Comparison of ENCODE assay signal across 11 cellular contexts in genomic region chr1:2271841-2272655, GRCh38. TPM values are rescaled to one million over a fixed set of nuclear protein-coding genes. Genes with fewer than 3 reads are reported as not detected.
A peak's percentile ranks its signal among the peaks of the same experiment; 100 is the strongest.
DNase-seq lines count a peak whose midpoint lies in the region; ATAC-seq and TF ChIP-seq lines count a peak whose summit lies in the region.
"Had no signal": no experiment of that assay in that cellular context is flagged by ENCODE, and none has a peak within 500 bp of the region (broad histone marks: within the 10 kb centered on the region; RNA-seq: fewer than 3 reads in every experiment).

No MANE protein-coding gene starts in this region.

- H3K4me1 ChIP-seq in lower lobe of right lung (peaks cover 95% of the 10 kb centered on the region), stomach (peaks cover 95 to 100% (median 99%) of the 10 kb centered on the region in 4 donors)

- peak overlapping the region; percentile 12 to 77 for H3K27ac ChIP-seq in coronary artery
- peak overlapping the region; percentile 41 for H3K27ac ChIP-seq in lower lobe of right lung
- peak overlapping the region in 4 of 5 donors; percentile 0 to 75 (median 36) for H3K27ac ChIP-seq in stomach

- no peaks in the 10 kb centered on the region for H3K9me3 Mint-ChIP-seq in stimulated activated naive CD8-positive, alpha-beta T cell treated with anti-CD3 and anti-CD28 coated beads, Interleukin-15, amount 100 ng/mL, for 72 hours
- H3K9me3 Mint-ChIP-seq: activated naive CD8-positive, alpha-beta T cell treated with anti-CD3 and anti-CD28 coated beads for 36 hours had no signal

- H3K9me3 ChIP-seq in lower lobe of right lung (no peaks in the 10 kb centered on the region), stomach (no peaks in the 10 kb centered on the region)

- TF ChIP-seq POLR2A in stomach (IDR thresholded peaks at IDR 0.05): no peak

- DNase-seq in HuH-7 (ENCODE audit: low spot score) (peak; percentile 75), coronary artery (ENCODE audit: low spot score) (no peak), lower lobe of right lung (no peak), stomach (no peak), omental fat pad (ENCODE audit: low spot score) (no peak), ureter (ENCODE audit: low spot score) (no peak)
- DNase-seq in activated CD4-positive, alpha-beta T cell treated with anti-CD3 and anti-CD28 coated beads for 48 hours: no peak
- no peak for DNase-seq in stimulated activated naive CD8-positive, alpha-beta T cell treated with anti-CD3 and anti-CD28 coated beads, Interleukin-15, amount 100 ng/mL, for 72 hours
- DNase-seq: activated CD8-positive, alpha-beta memory T cell treated with anti-CD3 and anti-CD28 coated beads for 24 hours; activated naive CD8-positive, alpha-beta T cell treated with anti-CD3 and anti-CD28 coated beads for 36 hours; stimulated activated CD4-positive, alpha-beta T cell treated with anti-CD3 and anti-CD28 coated beads, Interleukin-4, amount 100 ng/mL, for 4 hours had no signal

- intact Hi-C loops in lower lobe of right lung (cut with DNase I): no loop called here
- intact Hi-C loops in stomach (cut with DNase I; ENCODE audit: low total_unique reads): no loop called here

- no peak overlapping the region for H3K4me3 Mint-ChIP-seq in stimulated activated naive CD8-positive, alpha-beta T cell treated with anti-CD3 and anti-CD28 coated beads, Interleukin-15, amount 100 ng/mL, for 72 hours
- H3K4me3 Mint-ChIP-seq: activated naive CD8-positive, alpha-beta T cell treated with anti-CD3 and anti-CD28 coated beads for 36 hours had no signal

- H3K27ac Mint-ChIP-seq in stimulated activated naive CD8-positive, alpha-beta T cell treated with anti-CD3 and anti-CD28 coated beads, Interleukin-15, amount 100 ng/mL, for 72 hours: peak overlapping the region in 1 of 2 donors; percentile 21
- H3K27ac Mint-ChIP-seq: activated naive CD8-positive, alpha-beta T cell treated with anti-CD3 and anti-CD28 coated beads for 36 hours had no signal

- H3K27me3 ChIP-seq in lower lobe of right lung (ENCODE audit: low read depth): no peaks in the 10 kb centered on the region
- H3K27me3 ChIP-seq in stomach: no peaks in the 10 kb centered on the region

- TF ChIP-seq EP300 in stomach (IDR thresholded peaks at IDR 0.05): no peak

- 49 to 63% (median 54%) methylated on average over 18 to 23 of the region's 23 CpGs for WGBS in stomach, 5 donors

- no peaks in the 10 kb centered on the region for H3K36me3 ChIP-seq in lower lobe of right lung
- no peaks in the 10 kb centered on the region for H3K36me3 ChIP-seq in stomach

- TF ChIP-seq CTCF in coronary artery (IDR thresholded peaks at IDR 0.05) (no peak), lower lobe of right lung (IDR thresholded peaks at IDR 0.05) (no peak), stomach (IDR thresholded peaks at IDR 0.05) (no peak), omental fat pad (IDR thresholded peaks at IDR 0.05) (no peak)

- no peaks in the 10 kb centered on the region for H3K27me3 Mint-ChIP-seq in stimulated activated naive CD8-positive, alpha-beta T cell treated with anti-CD3 and anti-CD28 coated beads, Interleukin-15, amount 100 ng/mL, for 72 hours
- H3K27me3 Mint-ChIP-seq: activated naive CD8-positive, alpha-beta T cell treated with anti-CD3 and anti-CD28 coated beads for 36 hours had no signal

- H3K4me3 ChIP-seq in coronary artery (peak overlapping the region; percentile 60), lower lobe of right lung (peak overlapping the region; percentile 6), stomach (no peak overlapping the region)

- H3K4me1 Mint-ChIP-seq in stimulated activated naive CD8-positive, alpha-beta T cell treated with anti-CD3 and anti-CD28 coated beads, Interleukin-15, amount 100 ng/mL, for 72 hours: peaks cover 88% of the 10 kb centered on the region

- ATAC-seq in lower lobe of right lung: no peak
- no peak for ATAC-seq in omental fat pad (ENCODE audit: low FRiP score)
- ATAC-seq in stimulated activated naive CD8-positive, alpha-beta T cell treated with anti-CD3 and anti-CD28 coated beads, Interleukin-15, amount 100 ng/mL, for 72 hours: no peak

RNA-seq across cellular contexts. Expression of gene SKI, which starts 43.9 kb away (rescaled TPM):
- total RNA-seq in lower lobe of right lung (90.0 TPM), stomach (10 to 100 TPM; 18.7 to 84.0 (median 32.7) TPM), omental fat pad (10 to 100 TPM; 35.3 to 54.0 (median 47.3) TPM), ureter (77.5 TPM)
- polyA plus RNA-seq in stomach: 10 to 100 TPM in 2 of 3 donors, 1 to 10 TPM in 1; 7.4 to 14.8 (median 13.9) TPM

Comparison
In these comparisons a context has a peak if more than half of its experiments do, and no peak if none do; other contexts are left out.
1. H3K4me3 ChIP-seq: peak in coronary artery (single experiment) and lower lobe of right lung (single experiment); none in stomach (0 of 4).
2. Peak in every context shown above with its lines, with median percentiles within 50 percentile points of each other: H3K27ac ChIP-seq.